Comparison of ENCODE assay signal across 1 cellular context in genomic region chr12:50164963-50165362, GRCh38.
TF ChIP-seq lines count a peak whose summit lies in the region.

No MANE protein-coding gene starts in this region.

TF ChIP-seq in GM12878, 131 proteins besides CTCF, POLR2A, EP300 and RAD21:
- TF ChIP-seq SREBF2 (IDR thresholded peaks at IDR 0.05; ENCODE audit: low read length) (no peak), MLLT1 (IDR thresholded peaks at IDR 0.05) (peak; percentile 65; the same call in 1 of the 2 replicates)
